Comparison of ENCODE assay signal across 20 cellular contexts in the genomic region with DNA sequence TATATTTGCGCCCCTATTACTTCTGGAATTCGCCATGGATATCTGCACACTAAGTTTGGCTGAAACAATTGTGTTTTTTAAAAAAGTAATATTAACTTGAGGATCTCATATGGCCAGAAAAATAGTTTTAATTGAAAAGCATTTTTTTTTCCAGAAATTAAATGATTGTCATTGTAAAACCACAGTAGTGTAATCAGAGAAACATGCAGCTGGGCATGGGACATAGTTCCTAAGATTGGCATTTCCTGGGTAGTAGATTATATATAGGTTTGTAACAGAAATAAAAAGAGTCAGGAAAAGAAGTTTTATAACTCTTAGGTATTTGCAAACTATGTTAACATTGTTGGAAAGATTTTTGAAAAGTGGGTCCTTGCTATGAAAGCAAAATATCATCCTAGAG. TPM values are rescaled to one million over a fixed set of nuclear protein-coding genes. Genes with fewer than 3 reads are reported as not detected.
DNase-seq lines count a peak whose midpoint lies in the region; ATAC-seq and TF ChIP-seq lines count a peak whose summit lies in the region.
"Had no signal": no experiment of that assay in that cellular context is flagged by ENCODE, and none has a peak within 500 bp of the region (broad histone marks: within the 10 kb centered on the region; RNA-seq: fewer than 3 reads in every experiment).

No MANE protein-coding gene starts in this region.

- no peak overlapping the region for H3K4me3 ChIP-seq in BLaER1 treated with 17β-estradiol and CSF1 and Interleukin-3, amounts not matched to agents 10 nM and 100 nM
- H3K4me3 ChIP-seq in muscle layer of duodenum (ENCODE audit: low read depth in 1 of 2, low read length in 2 of 2) = no peak overlapping the region
- H3K4me3 ChIP-seq in skeletal muscle satellite cell (ENCODE audit: low read length) = no peak overlapping the region
- H3K4me3 ChIP-seq: A549 had no signal

- no peak for DNase-seq in glomerular visceral epithelial cell (ENCODE audit: extremely low spot score)
- no peak for DNase-seq in stimulated activated effector memory CD8-positive, alpha-beta T cell treated with anti-CD3 and anti-CD28 coated beads, Interleukin-12 subunit alpha, Interleukin-12 subunit beta, amount 100 ng/mL, for 72 hours (ENCODE audit: low spot score in 2 of 2)
- DNase-seq: AML-193; CD4-positive, alpha-beta memory T cell; DMS79 treated with DMSO at 0.1 percent for 48 hours; EL; GOT3; H7; HFFc6 had no signal

- peaks cover 0 to 19% (median 11%) of the 10 kb centered on the region in 10 experiments; a peak in 11 of 20 replicates for H3K4me1 ChIP-seq in BLaER1 treated with 17β-estradiol and CSF1 and Interleukin-3, amounts not matched to agents 10 nM and 100 nM
- H3K4me1 ChIP-seq in muscle layer of duodenum (ENCODE audit: control insufficient read depth in 1 of 2, insufficient read depth in 2 of 2, low read length in 2 of 2) (no peaks in the 10 kb centered on the region), skeletal muscle satellite cell (ENCODE audit: control insufficient read depth, insufficient read depth, low read length) (peaks cover 12% of the 10 kb centered on the region)
- H3K4me1 ChIP-seq: A549 had no signal

- no peaks in the 10 kb centered on the region for H3K36me3 Mint-ChIP-seq in stimulated activated effector memory CD8-positive, alpha-beta T cell treated with anti-CD3 and anti-CD28 coated beads, Interleukin-12 subunit alpha, Interleukin-12 subunit beta, amount 100 ng/mL, for 72 hours
- H3K36me3 Mint-ChIP-seq: CD14-positive monocyte; CD4-positive, alpha-beta memory T cell; IgD-negative memory B cell had no signal

- no peaks in the 10 kb centered on the region for H3K36me3 ChIP-seq in BLaER1 treated with 17β-estradiol and CSF1 and Interleukin-3, amounts not matched to agents 10 nM and 100 nM
- no peaks in the 10 kb centered on the region for H3K36me3 ChIP-seq in muscle layer of duodenum (ENCODE audit: control insufficient read depth in 1 of 2, insufficient read depth in 2 of 2, low read length in 2 of 2)
- H3K36me3 ChIP-seq in skeletal muscle satellite cell (ENCODE audit: insufficient read depth, low read length) = no peaks in the 10 kb centered on the region

- no peak overlapping the region for H3K4me3 Mint-ChIP-seq in stimulated activated effector memory CD8-positive, alpha-beta T cell treated with anti-CD3 and anti-CD28 coated beads, Interleukin-12 subunit alpha, Interleukin-12 subunit beta, amount 100 ng/mL, for 72 hours
- H3K4me3 Mint-ChIP-seq: CD14-positive monocyte; CD4-positive, alpha-beta memory T cell; HFFc6; IgD-negative memory B cell had no signal

- no peaks in the 10 kb centered on the region for H3K4me1 Mint-ChIP-seq in stimulated activated effector memory CD8-positive, alpha-beta T cell treated with anti-CD3 and anti-CD28 coated beads, Interleukin-12 subunit alpha, Interleukin-12 subunit beta, amount 100 ng/mL, for 72 hours
- H3K4me1 Mint-ChIP-seq: CD4-positive, alpha-beta memory T cell had no signal

- H3K27me3 ChIP-seq in BLaER1 treated with 17β-estradiol and CSF1 and Interleukin-3, amounts not matched to agents 10 nM and 100 nM = no peaks in the 10 kb centered on the region
- H3K27me3 ChIP-seq in muscle layer of duodenum (ENCODE audit: low read depth, low read length) (no peaks in the 10 kb centered on the region), skeletal muscle satellite cell (ENCODE audit: control insufficient read depth, insufficient read depth, low read length) (no peaks in the 10 kb centered on the region)

- no peak overlapping the region for H3K27ac ChIP-seq in BLaER1 treated with 17β-estradiol and CSF1 and Interleukin-3, amounts not matched to agents 10 nM and 100 nM
- H3K27ac ChIP-seq in muscle layer of duodenum (ENCODE audit: low read length) = peak overlapping the region; percentile 16
- H3K27ac ChIP-seq: 22Rv1, A549 had no signal

- H3K27ac Mint-ChIP-seq in stimulated activated effector memory CD8-positive, alpha-beta T cell treated with anti-CD3 and anti-CD28 coated beads, Interleukin-12 subunit alpha, Interleukin-12 subunit beta, amount 100 ng/mL, for 72 hours = no peak overlapping the region
- H3K27ac Mint-ChIP-seq: CD14-positive monocyte; CD4-positive, alpha-beta memory T cell; HFFc6 had no signal

- ATAC-seq in SK-N-SH treated with all-trans-retinoic acid at 6 μM for 48 hours = peak; percentile 73
- no peak for ATAC-seq in stimulated activated effector memory CD8-positive, alpha-beta T cell treated with anti-CD3 and anti-CD28 coated beads, Interleukin-12 subunit alpha, Interleukin-12 subunit beta, amount 100 ng/mL, for 72 hours
- ATAC-seq in HG03457 (IDR thresholded peaks at IDR 0.05; ENCODE audit: unreplicated experiment) = no peak
- no peak for ATAC-seq in GM21515 (IDR thresholded peaks at IDR 0.05; ENCODE audit: unreplicated experiment)
- ATAC-seq: A549, HCT116 had no signal

- H3K4me2 ChIP-seq in BLaER1 treated with 17β-estradiol and CSF1 and Interleukin-3, amounts not matched to agents 10 nM and 100 nM = peak overlapping the region in 6 of 11 experiments; percentile 28 to 56 (median 52); a peak in 9 of 22 replicates
- H3K4me2 ChIP-seq in skeletal muscle satellite cell (ENCODE audit: low read length) = peak overlapping the region; percentile 45
- H3K4me2 ChIP-seq: A549 had no signal

- H4K20me1 ChIP-seq in BLaER1 treated with 17β-estradiol and CSF1 and Interleukin-3, amounts not matched to agents 10 nM and 100 nM = no peaks in the 10 kb centered on the region

- no peaks in the 10 kb centered on the region for H3K9me3 Mint-ChIP-seq in stimulated activated effector memory CD8-positive, alpha-beta T cell treated with anti-CD3 and anti-CD28 coated beads, Interleukin-12 subunit alpha, Interleukin-12 subunit beta, amount 100 ng/mL, for 72 hours
- H3K9me3 Mint-ChIP-seq: CD14-positive monocyte; CD4-positive, alpha-beta memory T cell; HFFc6 had no signal

- peaks cover 0 to 8% (median 0%) of the 10 kb centered on the region in 11 experiments; a peak in 4 of 22 replicates for H3K9me3 ChIP-seq in BLaER1 treated with 17β-estradiol and CSF1 and Interleukin-3, amounts not matched to agents 10 nM and 100 nM (replicated peaks in 1 of 11)
- H3K9me3 ChIP-seq in muscle layer of duodenum (ENCODE audit: control insufficient read depth in 1 of 2, low read length in 2 of 2) (no peaks in the 10 kb centered on the region), skeletal muscle satellite cell (replicated peaks; ENCODE audit: low read length) (no peaks in the 10 kb centered on the region)

- H3K9ac ChIP-seq in BLaER1 treated with 17β-estradiol and CSF1 and Interleukin-3, amounts not matched to agents 10 nM and 100 nM = no peak overlapping the region
- no peak overlapping the region for H3K9ac ChIP-seq in skeletal muscle satellite cell (ENCODE audit: low read depth, low read length)

TF ChIP-seq in SK-N-SH treated with all-trans-retinoic acid at 6 μM for 48 hours, 23 proteins besides CTCF, POLR2A, EP300 and RAD21 (continues in another document):
- TF ChIP-seq ZNF70 (CRISPR knock-in tag; IDR thresholded peaks at IDR 0.05) = no peak
- TF ChIP-seq, protein P1, sequence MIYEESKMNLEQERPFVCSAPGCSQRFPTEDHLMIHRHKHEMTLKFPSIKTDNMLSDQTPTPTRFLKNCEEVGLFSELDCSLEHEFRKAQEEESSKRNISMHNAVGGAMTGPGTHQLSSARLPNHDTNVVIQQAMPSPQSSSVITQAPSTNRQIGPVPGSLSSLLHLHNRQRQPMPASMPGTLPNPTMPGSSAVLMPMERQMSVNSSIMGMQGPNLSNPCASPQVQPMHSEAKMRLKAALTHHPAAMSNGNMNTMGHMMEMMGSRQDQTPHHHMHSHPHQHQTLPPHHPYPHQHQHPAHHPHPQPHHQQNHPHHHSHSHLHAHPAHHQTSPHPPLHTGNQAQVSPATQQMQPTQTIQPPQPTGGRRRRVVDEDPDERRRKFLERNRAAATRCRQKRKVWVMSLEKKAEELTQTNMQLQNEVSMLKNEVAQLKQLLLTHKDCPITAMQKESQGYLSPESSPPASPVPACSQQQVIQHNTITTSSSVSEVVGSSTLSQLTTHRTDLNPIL (CRISPR knock-in tag; IDR thresholded peaks at IDR 0.05; ENCODE audit: low read depth) = no peak
- no peak for TF ChIP-seq GLIS3 (CRISPR knock-in tag; IDR thresholded peaks at IDR 0.05)
- no peak for TF ChIP-seq PPARA (CRISPR knock-in tag; IDR thresholded peaks at IDR 0.05; ENCODE audit: borderline replicate concordance)
- TF ChIP-seq ISL1 (CRISPR knock-in tag; IDR thresholded peaks at IDR 0.05) = no peak
- TF ChIP-seq ARNTL (CRISPR knock-in tag; IDR thresholded peaks at IDR 0.05; ENCODE audit: borderline replicate concordance, low read depth) = no peak
- no peak for TF ChIP-seq TCF4 (CRISPR knock-in tag; IDR thresholded peaks at IDR 0.05; ENCODE audit: borderline replicate concordance)
- no peak for TF ChIP-seq TOX (CRISPR knock-in tag; IDR thresholded peaks at IDR 0.05; ENCODE audit: borderline replicate concordance)
- TF ChIP-seq, protein P2, sequence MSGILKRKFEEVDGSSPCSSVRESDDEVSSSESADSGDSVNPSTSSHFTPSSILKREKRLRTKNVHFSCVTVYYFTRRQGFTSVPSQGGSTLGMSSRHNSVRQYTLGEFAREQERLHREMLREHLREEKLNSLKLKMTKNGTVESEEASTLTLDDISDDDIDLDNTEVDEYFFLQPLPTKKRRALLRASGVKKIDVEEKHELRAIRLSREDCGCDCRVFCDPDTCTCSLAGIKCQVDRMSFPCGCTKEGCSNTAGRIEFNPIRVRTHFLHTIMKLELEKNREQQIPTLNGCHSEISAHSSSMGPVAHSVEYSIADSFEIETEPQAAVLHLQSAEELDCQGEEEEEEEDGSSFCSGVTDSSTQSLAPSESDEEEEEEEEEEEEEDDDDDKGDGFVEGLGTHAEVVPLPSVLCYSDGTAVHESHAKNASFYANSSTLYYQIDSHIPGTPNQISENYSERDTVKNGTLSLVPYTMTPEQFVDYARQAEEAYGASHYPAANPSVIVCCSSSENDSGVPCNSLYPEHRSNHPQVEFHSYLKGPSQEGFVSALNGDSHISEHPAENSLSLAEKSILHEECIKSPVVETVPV (CRISPR knock-in tag; IDR thresholded peaks at IDR 0.05) = no peak
- TF ChIP-seq, protein P3, sequence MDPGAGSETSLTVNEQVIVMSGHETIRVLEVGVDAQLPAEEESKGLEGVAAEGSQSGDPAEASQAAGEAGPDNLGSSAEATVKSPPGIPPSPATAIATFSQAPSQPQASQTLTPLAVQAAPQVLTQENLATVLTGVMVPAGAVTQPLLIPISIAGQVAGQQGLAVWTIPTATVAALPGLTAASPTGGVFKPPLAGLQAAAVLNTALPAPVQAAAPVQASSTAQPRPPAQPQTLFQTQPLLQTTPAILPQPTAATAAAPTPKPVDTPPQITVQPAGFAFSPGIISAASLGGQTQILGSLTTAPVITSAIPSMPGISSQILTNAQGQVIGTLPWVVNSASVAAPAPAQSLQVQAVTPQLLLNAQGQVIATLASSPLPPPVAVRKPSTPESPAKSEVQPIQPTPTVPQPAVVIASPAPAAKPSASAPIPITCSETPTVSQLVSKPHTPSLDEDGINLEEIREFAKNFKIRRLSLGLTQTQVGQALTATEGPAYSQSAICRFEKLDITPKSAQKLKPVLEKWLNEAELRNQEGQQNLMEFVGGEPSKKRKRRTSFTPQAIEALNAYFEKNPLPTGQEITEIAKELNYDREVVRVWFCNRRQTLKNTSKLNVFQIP (CRISPR knock-in tag; IDR thresholded peaks at IDR 0.05; ENCODE audit: borderline replicate concordance, low read depth) = no peak
- no peak for TF ChIP-seq SNAI2 (CRISPR knock-in tag; IDR thresholded peaks at IDR 0.05)

RNA-seq across cellular contexts. Expression of a gene that starts 17.6 kb away (rescaled TPM):
- 1.0 and 5.2 TPM in 2 replicates for total RNA-seq in skeletal muscle satellite cell (2012; rRNA removed)
- total RNA-seq: CD4-positive, alpha-beta memory T cell had no signal
